8 cellular contexts compared by ENCODE assay signal in genomic region chr17:78748730-78749317, GRCh38. TPM values are rescaled to one million over a fixed set of nuclear protein-coding genes. Genes with fewer than 3 reads are reported as not detected.
DNase-seq lines count a peak whose midpoint lies in the region; ATAC-seq and TF ChIP-seq lines count a peak whose summit lies in the region.

No MANE protein-coding gene starts in this region.

- H3K4me1 ChIP-seq in spleen = peaks cover 51 to 100% (median 93%) of the 10 kb centered on the region in 6 donors

- intact Hi-C loops in spleen (cut with DNase I; ENCODE audit: low total_unique reads) = loop anchor here (5.0 kb wide), 1 partner anchor 33 kb away; the partner anchor contains the start of gene CYTH1

- TF ChIP-seq CTCF in fibroblast of mammary gland (conservative IDR thresholded peaks at IDR 0.05; ENCODE audit: control insufficient read depth, insufficient read depth, low read depth, low read length) (no peak), spleen (IDR thresholded peaks at IDR 0.05 in 8 of 11, conservative IDR thresholded peaks at IDR 0.05 in 3 of 11) (peak in 2 of 11 experiments; percentile 14 to 15)

- H3K9me3 ChIP-seq in spleen = no peaks in the 10 kb centered on the region

- ATAC-seq in GM19351 (IDR thresholded peaks at IDR 0.05; ENCODE audit: unreplicated experiment) (peak; percentile 68), GM21515 (IDR thresholded peaks at IDR 0.05; ENCODE audit: unreplicated experiment) (no peak), HG03139 (IDR thresholded peaks at IDR 0.05; ENCODE audit: unreplicated experiment) (no peak)

- peaks cover 0 to 6% (median 1%) of the 10 kb centered on the region in 6 donors for H3K36me3 ChIP-seq in spleen

- no peaks in the 10 kb centered on the region for H3K27me3 ChIP-seq in spleen (replicated peaks in 1 of 7)

- peak overlapping the region; percentile 61 to 93 (median 88) for H3K27ac ChIP-seq in spleen

- DNase-seq in MV-4-11 (lab: John Stamatoyannopoulos, UW) (peak; percentile 94), activated T-cell treated with anti-CD3 and anti-CD28 coated beads for 1 hour (ENCODE audit: low read depth) (peak; percentile 61), fibroblast of mammary gland (ENCODE audit: low read depth) (peak; percentile 80), spleen (peak; percentile 92), NCI-H1105 treated with DMSO at 0.1 percent for 48 hours (lab: John Stamatoyannopoulos, UW) (no peak)

- H3K4me3 ChIP-seq in fibroblast of mammary gland (ENCODE audit: control insufficient read depth, low read depth, low read length) (no peak overlapping the region), spleen (peak overlapping the region in 4 of 8 donors; percentile 12 to 56 (median 18))

- TF ChIP-seq POLR2A in spleen (IDR thresholded peaks at IDR 0.05) = no peak

- WGBS in spleen, 5 donors = 37 to 55% (median 41%) methylated on average over 7 to 8 of the region's 8 CpGs

RNA-seq across cellular contexts. Expression of gene CYTH1, which starts 33.2 kb away (rescaled TPM):
- total RNA-seq in spleen = 100 to 1,000 TPM; 119 to 169 (median 138) TPM
- 100 to 1,000 TPM in 1 of 3 donors, 10 to 100 TPM in 2; 66.9 to 102 (median 79.4) TPM for polyA plus RNA-seq in spleen
